Comparison of ENCODE assay signal across 11 cellular contexts in the genomic region with DNA sequence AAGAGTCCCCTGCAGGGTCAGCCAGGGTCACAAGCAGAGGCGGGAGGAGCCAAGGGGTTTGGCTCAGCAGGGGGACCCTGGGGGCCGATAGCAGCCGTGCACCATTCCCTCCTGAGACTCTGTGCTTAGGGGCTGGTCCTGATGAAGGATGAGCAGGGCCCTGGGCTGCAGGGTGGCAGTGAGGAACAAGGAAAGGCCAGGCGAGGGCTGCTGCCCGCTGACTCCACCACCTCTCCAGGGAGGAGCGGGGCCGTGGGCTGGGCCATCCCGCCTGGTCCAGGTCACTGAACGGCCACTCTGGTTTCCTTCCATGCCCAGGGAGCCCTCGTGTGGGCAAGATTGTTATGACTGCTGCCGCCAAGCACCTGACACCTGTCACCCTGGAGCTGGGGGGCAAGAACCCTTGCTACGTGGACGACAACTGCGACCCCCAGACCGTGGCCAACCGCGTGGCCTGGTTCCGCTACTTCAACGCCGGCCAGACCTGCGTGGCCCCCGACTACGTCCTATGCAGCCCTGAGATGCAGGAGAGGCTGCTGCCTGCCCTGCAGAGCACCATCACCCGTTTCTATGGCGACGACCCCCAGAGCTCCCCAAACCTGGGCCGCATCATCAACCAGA. TPM values are rescaled to one million over a fixed set of nuclear protein-coding genes. Genes with fewer than 3 reads are reported as not detected.
DNase-seq lines count a peak whose midpoint lies in the region; ATAC-seq and TF ChIP-seq lines count a peak whose summit lies in the region.
"Had no signal": no experiment of that assay in that cellular context is flagged by ENCODE, and none has a peak within 500 bp of the region (broad histone marks: within the 10 kb centered on the region; RNA-seq: fewer than 3 reads in every experiment).

No MANE protein-coding gene starts in this region.

- POLR2A ChIA-PET in A673 (lab: Charles Lee; ENCODE audit: low non-redundant PET): interaction anchor here (0.6 kb wide), 1 partner anchor 16 kb away, joined by 3 read pairs; no protein-coding TSS in a partner anchor
- POLR2A ChIA-PET in HCT116 (lab: Charles Lee): interaction anchor here (1.1 kb wide), 1 partner anchor 11 kb away, joined by 3 read pairs; a partner anchor contains a TSS
- POLR2A ChIA-PET in CD8-positive, alpha-beta memory T cell (lab: Charles Lee): no interaction called here

- no peak overlapping the region for H3K4me3 ChIP-seq in A673 (ENCODE audit: low read depth, low read length, poor library complexity, severe bottlenecking)
- H3K4me3 ChIP-seq in HCT116 (replicated peaks in 1 of 2; ENCODE audit: low read depth in 1 of 2, low read length in 2 of 2): no peak overlapping the region
- no peak overlapping the region for H3K4me3 ChIP-seq in adrenal gland
- no peak overlapping the region for H3K4me3 ChIP-seq in kidney epithelial cell (ENCODE audit: low read depth, low read length)
- no peak overlapping the region for H3K4me3 ChIP-seq in CD8-positive, alpha-beta memory T cell (ENCODE audit: low read length)
- H3K4me3 ChIP-seq: esophagus squamous epithelium had no signal

- H3K9ac ChIP-seq in HCT116 (ENCODE audit: low read length): no peak overlapping the region

- H3K79me2 ChIP-seq in HCT116 (ENCODE audit: insufficient read depth, low read length): no peaks in the 10 kb centered on the region

- TF ChIP-seq POLR2A in HCT116 (IDR thresholded peaks at IDR 0.05; ENCODE audit: borderline replicate concordance, extremely low read depth, insufficient read depth, insufficient read length) (no peak), adrenal gland (IDR thresholded peaks at IDR 0.05) (no peak)

- TF ChIP-seq RAD21 in HCT116 (IDR thresholded peaks at IDR 0.05; ENCODE audit: low read depth): no peak

- no peaks in the 10 kb centered on the region for H3K9me2 ChIP-seq in HCT116 (ENCODE audit: insufficient read depth)

- H3K4me2 ChIP-seq in HCT116 (ENCODE audit: low read length): peak overlapping the region; percentile 44

- no peaks in the 10 kb centered on the region for H3K27me3 Mint-ChIP-seq in CD8-positive, alpha-beta memory T cell
- H3K27me3 Mint-ChIP-seq: CD4-positive, alpha-beta T cell had no signal

- H3K27ac ChIP-seq in A673 (ENCODE audit: low read depth, low read length, poor library complexity, severe bottlenecking) (no peak overlapping the region), HCT116 (ENCODE audit: low read depth, low read length) (peak overlapping the region; percentile 60; the same call in 1 of the 2 replicates), adrenal gland (peak overlapping the region in 3 of 5 donors; percentile 41 to 62 (median 62))
- no peak overlapping the region for H3K27ac ChIP-seq in CD8-positive, alpha-beta memory T cell (ENCODE audit: low read depth, low read length)

- peaks cover 0 to 5% (median 0%) of the 10 kb centered on the region in 5 donors for H3K9me3 Mint-ChIP-seq in CD8-positive, alpha-beta memory T cell

- ATAC-seq in HCT116 (peak; percentile 49), GM21717 (IDR thresholded peaks at IDR 0.05; ENCODE audit: unreplicated experiment) (no peak)

- H3K27ac Mint-ChIP-seq in CD8-positive, alpha-beta memory T cell: no peak overlapping the region
- H3K27ac Mint-ChIP-seq: CD4-positive, alpha-beta T cell had no signal

- 69 to 91% (median 76%) methylated on average over 7 to 27 of the region's 27 CpGs for WGBS in adrenal gland, 4 donors

- no peaks in the 10 kb centered on the region for H4K20me1 ChIP-seq in HCT116 (ENCODE audit: insufficient read depth)

- H3K36me3 Mint-ChIP-seq in CD8-positive, alpha-beta memory T cell: no peaks in the 10 kb centered on the region

- H3K36me3 ChIP-seq in A673 (ENCODE audit: insufficient read depth, low read length, poor library complexity, severe bottlenecking): no peaks in the 10 kb centered on the region
- H3K36me3 ChIP-seq in HCT116 (ENCODE audit: control insufficient read depth in 1 of 2, insufficient read depth in 2 of 2, low read length in 2 of 2): no peaks in the 10 kb centered on the region
- H3K36me3 ChIP-seq in adrenal gland (replicated peaks in 1 of 2): peaks cover 0 to 5% of the 10 kb centered on the region in 2 donors
- H3K36me3 ChIP-seq in kidney epithelial cell (ENCODE audit: control insufficient read depth, insufficient read depth, low read length): no peaks in the 10 kb centered on the region
- no peaks in the 10 kb centered on the region for H3K36me3 ChIP-seq in CD8-positive, alpha-beta memory T cell (ENCODE audit: insufficient read depth, low read length)

- no peak for DNase-seq in A673 (ENCODE audit: low spot score)
- DNase-seq in HCT116 (ENCODE audit: low read depth, low spot score): no peak
- DNase-seq in adrenal gland: peak in 3 of 7 donors; percentile 60 to 70 (median 70)
- DNase-seq in kidney epithelial cell (ENCODE audit: low read depth): no peak
- DNase-seq in NOMO-1 treated with dmso at 0.1 percent for 144 hours (lab: John Stamatoyannopoulos, UW; ENCODE audit: unreplicated experiment): no peak
- DNase-seq in mesenteric fat pad (ENCODE audit: low spot score): no peak
- no peak for DNase-seq in CD8-positive, alpha-beta memory T cell
- DNase-seq: CD4-positive, alpha-beta T cell; esophagus squamous epithelium; stimulated activated CD4-positive, alpha-beta T cell treated with anti-CD3 and anti-CD28 coated beads, Interleukin-4, amount 100 ng/mL, for 4 hours had no signal

- no peaks in the 10 kb centered on the region for H3K4me1 ChIP-seq in A673 (ENCODE audit: insufficient read depth, low read length, poor library complexity, severe bottlenecking)
- H3K4me1 ChIP-seq in HCT116 (ENCODE audit: control insufficient read depth in 1 of 2, insufficient read depth in 2 of 2, low read length in 2 of 2): peaks cover 35 to 61% of the 10 kb centered on the region in 2 experiments
- peaks cover 8 to 33% of the 10 kb centered on the region in 2 donors for H3K4me1 ChIP-seq in adrenal gland (replicated peaks in 1 of 2)
- no peaks in the 10 kb centered on the region for H3K4me1 ChIP-seq in CD8-positive, alpha-beta memory T cell (ENCODE audit: insufficient read depth, low read length)

- H2AFZ ChIP-seq in HCT116 (ENCODE audit: low read depth, low read length, poor library complexity, severe bottlenecking): no peak overlapping the region

- CTCF ChIA-PET in A673 (lab: Charles Lee): no interaction called here
- CTCF ChIA-PET in HCT116 (lab: Charles Lee): interaction anchor here (2.2 kb wide), 1 partner anchor 12 kb away, joined by 9 read pairs; a partner anchor contains a TSS
- CTCF ChIA-PET in CD8-positive, alpha-beta memory T cell (lab: Charles Lee): no interaction called here

- intact Hi-C loops in A673 (cut with micrococcal nuclease; ENCODE audit: unreplicated experiment): no loop called here
- intact Hi-C loops in HCT116 (cut with micrococcal nuclease): no loop called here
- intact Hi-C loops in adrenal gland (cut with DNase I): no loop called here

- BruUV-seq in A673 (replicated peaks; lab: Mats Ljungman, UMichigan) (no TSS peak), HCT116 (replicated peaks; lab: Mats Ljungman, UMichigan) (no TSS peak)

- TF ChIP-seq CTCF in A673 (conservative IDR thresholded peaks at IDR 0.05; ENCODE audit: low read depth, low read length) (0 out of 2 replicates have a peak, but pooled peaks have one; percentile 20), HCT116 (IDR thresholded peaks at IDR 0.05 in 2 of 3, conservative IDR thresholded peaks at IDR 0.05 in 1 of 3; ENCODE audit: borderline replicate concordance in 1 of 3, insufficient read depth in 1 of 3, low read depth in 2 of 3, low read length in 2 of 3) (peak in 2 of 3 experiments; percentile 47 to 50; a peak in 4 of 6 replicates), adrenal gland (IDR thresholded peaks at IDR 0.05) (peak in 5 of 6 experiments; percentile 22 to 44 (median 39)), kidney epithelial cell (IDR thresholded peaks at IDR 0.05; ENCODE audit: insufficient read depth, low read length, poor library complexity, severe bottlenecking) (peak; percentile 65)

- peaks cover 0 to 2% (median 0%) of the 10 kb centered on the region in 3 donors for H3K4me1 Mint-ChIP-seq in CD8-positive, alpha-beta memory T cell

- RAD21 ChIA-PET in HCT116 (lab: Charles Lee; ENCODE audit: low non-redundant PET in 1 of 2, low total read pairs in 2 of 2, uncharacterized antibody in 2 of 2, unreplicated experiment in 2 of 2): interaction anchor here in 1 of 2 experiments (2.0 kb wide), 1 partner anchor 11 kb away, joined by 7 read pairs; a partner anchor contains a TSS

- no peaks in the 10 kb centered on the region for H3K9me3 ChIP-seq in A673 (ENCODE audit: low read depth, low read length, poor library complexity, severe bottlenecking)
- no peaks in the 10 kb centered on the region; a peak in 1 of 4 replicates for H3K9me3 ChIP-seq in HCT116 (ENCODE audit: control insufficient read depth in 1 of 2, insufficient read depth in 1 of 2, low read depth in 1 of 2, low read length in 2 of 2)
- no peaks in the 10 kb centered on the region for H3K9me3 ChIP-seq in adrenal gland (replicated peaks in 1 of 3)
- H3K9me3 ChIP-seq in CD8-positive, alpha-beta memory T cell (ENCODE audit: low read length): no peaks in the 10 kb centered on the region

- no peak overlapping the region for H3K4me3 Mint-ChIP-seq in CD8-positive, alpha-beta memory T cell
- H3K4me3 Mint-ChIP-seq: CD4-positive, alpha-beta T cell had no signal

- H3K27me3 ChIP-seq in A673 (replicated peaks; ENCODE audit: insufficient read depth, low read depth, low read length, poor library complexity): no peaks in the 10 kb centered on the region
- H3K27me3 ChIP-seq in HCT116 (ENCODE audit: insufficient read depth, low read length): no peaks in the 10 kb centered on the region
- no peaks in the 10 kb centered on the region for H3K27me3 ChIP-seq in adrenal gland
- no peaks in the 10 kb centered on the region for H3K27me3 ChIP-seq in kidney epithelial cell (ENCODE audit: control insufficient read depth, insufficient read depth, low read length)
- no peaks in the 10 kb centered on the region for H3K27me3 ChIP-seq in CD8-positive, alpha-beta memory T cell (ENCODE audit: insufficient read depth, low read length, poor library complexity, severe bottlenecking)
- H3K27me3 ChIP-seq: esophagus squamous epithelium had no signal

RNA-seq across cellular contexts. Expression of a gene that starts 9.2 kb away (rescaled TPM):
- 220 and 234 TPM in 2 replicates for total RNA-seq in A673 (2021)
- total RNA-seq in HCT116 (2021; ENCODE audit: unreplicated experiment): 189 TPM
- polyA plus RNA-seq in HCT116 (2012): 245 and 268 TPM in 2 replicates
- 1,000 to 10,000 TPM in 1 of 8 donors, 100 to 1,000 TPM in 7; 425 to 1,037 (median 520) TPM for total RNA-seq in adrenal gland
- 100 to 1,000 TPM; 199 to 814 (median 571) TPM for polyA plus RNA-seq in adrenal gland
- 246 and 284 TPM in 2 replicates for total RNA-seq in kidney epithelial cell
- 134 TPM for total RNA-seq in mesenteric fat pad
- total RNA-seq in CD8-positive, alpha-beta memory T cell: 100 to 1,000 TPM; 132 to 140 TPM
- polyA plus RNA-seq in CD8-positive, alpha-beta memory T cell: 170 TPM

RNA-seq across cellular contexts. Expression of a gene that starts 11.2 kb away (rescaled TPM):
- total RNA-seq in A673 (2021) (not detected in 2 replicates), HCT116 (2021; ENCODE audit: unreplicated experiment) (25.5 TPM), adrenal gland (10 to 100 TPM; 38.7 to 70.3 (median 59.0) TPM), kidney epithelial cell (1.2 and 2.6 TPM in 2 replicates), mesenteric fat pad (14.6 TPM)
- polyA plus RNA-seq in HCT116 (2012): 28.9 and 39.8 TPM in 2 replicates
- polyA plus RNA-seq in adrenal gland: 10 to 100 TPM; 24.4 to 35.4 (median 26.9) TPM
- under 1 TPM; 0.20 to 0.33 TPM for total RNA-seq in CD8-positive, alpha-beta memory T cell
- polyA plus RNA-seq in CD8-positive, alpha-beta memory T cell: 0.12 TPM

RNA-seq across cellular contexts. Expression of a gene that starts 17.4 kb away (rescaled TPM):
- total RNA-seq in A673 (2021): 1.4 and 2.4 TPM in 2 replicates
- 72.9 TPM for total RNA-seq in HCT116 (2021; ENCODE audit: unreplicated experiment)
- polyA plus RNA-seq in HCT116 (2012): 55.1 and 67.6 TPM in 2 replicates
- 10 to 100 TPM; 23.1 to 81.2 (median 60.0) TPM for total RNA-seq in adrenal gland
- polyA plus RNA-seq in adrenal gland: 10 to 100 TPM; 10.3 to 57.7 (median 57.0) TPM
- 21.0 and 30.5 TPM in 2 replicates for total RNA-seq in kidney epithelial cell
- total RNA-seq in mesenteric fat pad: 42.0 TPM
- 10 to 100 TPM in 1 of 2 experiments, 1 to 10 TPM in 1; 9.8 to 11.1 TPM for total RNA-seq in CD8-positive, alpha-beta memory T cell
- 26.5 TPM for polyA plus RNA-seq in CD8-positive, alpha-beta memory T cell

RNA-seq across cellular contexts. Expression of a gene that starts 17.5 kb away (rescaled TPM):
- 15.0 and 18.4 TPM in 2 replicates for total RNA-seq in A673 (2021)
- 101 TPM for total RNA-seq in HCT116 (2021; ENCODE audit: unreplicated experiment)
- 88.7 and 97.2 TPM in 2 replicates for polyA plus RNA-seq in HCT116 (2012)
- 100 to 1,000 TPM; 112 to 384 (median 258) TPM for total RNA-seq in adrenal gland
- polyA plus RNA-seq in adrenal gland: 1,000 to 10,000 TPM in 1 of 3 donors, 100 to 1,000 TPM in 1, 10 to 100 TPM in 1; 28.4 to 1,150 (median 823) TPM
- 46.8 and 80.6 TPM in 2 replicates for total RNA-seq in kidney epithelial cell
- total RNA-seq in mesenteric fat pad: 112 TPM
- total RNA-seq in CD8-positive, alpha-beta memory T cell: 100 to 1,000 TPM; 108 to 126 TPM
- 48.1 TPM for polyA plus RNA-seq in CD8-positive, alpha-beta memory T cell

Comparison
In these comparisons a context has a peak if more than half of its experiments do, and no peak if none do; other contexts are left out.
1. H3K27ac ChIP-seq: peak in HCT116 (single experiment) and adrenal gland (3 of 5); none in A673 (single experiment) and CD8-positive, alpha-beta memory T cell (single experiment).
2. Peak in every context shown above with its lines, with median percentiles within 50 percentile points of each other: CTCF ChIP-seq.